Comparison of ENCODE assay signal across 8 cellular contexts in the genomic region with DNA sequence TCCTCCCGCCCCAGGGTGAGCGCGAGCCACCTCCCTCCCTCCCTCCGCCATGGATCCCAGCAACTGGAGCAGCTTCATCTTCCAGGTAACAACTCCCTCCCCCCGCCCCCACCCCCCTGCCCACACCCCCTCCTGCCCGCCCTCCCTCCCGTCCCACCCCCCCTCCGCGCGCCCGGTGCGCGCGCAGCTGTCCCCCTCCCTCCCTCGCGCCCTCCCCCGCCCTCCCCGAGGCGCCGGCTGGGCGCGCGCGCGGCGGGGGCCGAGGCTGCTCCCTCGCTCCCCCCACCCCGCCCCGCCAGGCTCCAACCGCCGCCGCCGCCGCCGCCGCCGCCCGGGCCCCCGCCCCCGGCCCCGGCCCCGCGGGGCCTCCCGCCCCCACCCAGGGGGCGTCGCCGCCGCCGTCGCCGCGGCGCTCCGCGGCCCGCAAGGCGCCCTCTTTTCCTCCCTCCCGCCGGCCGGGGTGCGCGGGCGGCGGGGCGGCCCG. TPM values are rescaled to one million over a fixed set of nuclear protein-coding genes. Genes with fewer than 3 reads are reported as not detected.
DNase-seq lines count a peak whose midpoint lies in the region; ATAC-seq, FAIRE-seq and TF ChIP-seq lines count a peak whose summit lies in the region.

Gene MAZ (plus strand): TSS at position 434 of the 484 bp plus-strand sequence. CDS start 173 bp downstream, outside the sequence.

- H3F3A ChIP-seq in GM23248 (ENCODE audit: insufficient read depth) = peaks cover 35% of the 10 kb centered on the region
- H3F3A ChIP-seq in smooth muscle cell (ENCODE audit: low read depth) = peaks cover 35% of the 10 kb centered on the region

- ATAC-seq in K562 = no peak

- peak within 1 kb of the TSS; percentile 99 for H3K4me2 ChIP-seq in BLaER1
- H3K4me2 ChIP-seq in GM23248 (ENCODE audit: unreplicated experiment) = peak within 1 kb of the TSS; percentile 84
- peak within 1 kb of the TSS; percentile 91 for H3K4me2 ChIP-seq in K562 (ENCODE audit: insufficient read depth, low read length)
- peak within 1 kb of the TSS; percentile 87 for H3K4me2 ChIP-seq in smooth muscle cell

- TF ChIP-seq CTCF in K562 (IDR thresholded peaks at IDR 0.05 in 2 of 3, conservative IDR thresholded peaks at IDR 0.05 in 1 of 3; ENCODE audit: insufficient read depth in 2 of 3, low read depth in 1 of 3, low read length in 3 of 3) = no peak
- no peak for TF ChIP-seq CTCF in smooth muscle cell (IDR thresholded peaks at IDR 0.05; ENCODE audit: borderline replicate concordance, insufficient read depth, poor library complexity, severe bottlenecking)

- FAIRE-seq in RCC 7860 (lab: Jason Lieb, UNC) (no peak), K562 (lab: Jason Lieb, UNC) (no peak), GM12891 (lab: Jason Lieb, UNC) (no peak)

- BruUV-seq in K562 (replicated peaks; lab: Mats Ljungman, UMichigan) = no TSS peak

- H3K9me3 ChIP-seq in BLaER1 = no peaks in the 10 kb centered on the region
- no peaks in the 10 kb centered on the region for H3K9me3 ChIP-seq in GM23248 (ENCODE audit: low read depth)
- H3K9me3 ChIP-seq in K562 (replicated peaks; ENCODE audit: control insufficient read depth, insufficient read depth, low read depth, low read length) = no peaks in the 10 kb centered on the region
- H3K9me3 ChIP-seq in iPS-18a (ENCODE audit: control insufficient read depth, low read depth, low read length) = no peaks in the 10 kb centered on the region
- H3K9me3 ChIP-seq in smooth muscle cell (replicated peaks; ENCODE audit: low read depth) = no peaks in the 10 kb centered on the region

- 2% methylated on average over 53 of the region's 67 CpGs; no CpG with 5 or more reads in 1 of the 2 experiments for WGBS in GM23248 (ENCODE audit: low coverage in 1 of 2, low lambda C conversion rate in 2 of 2, missing lambda C conversion rate in 2 of 2), 2 experiments
- WGBS in K562 (ENCODE audit: insufficient coverage, low coverage, missing lambda C conversion rate) = no CpG with 5 or more reads among the region's 67 CpGs
- no CpG with 5 or more reads among the region's 67 CpGs for WGBS in smooth muscle cell (ENCODE audit: low lambda C conversion rate)

- no peak for TF ChIP-seq RAD21 in K562 (CRISPR knock-in tag; conservative IDR thresholded peaks at IDR 0.05 in 1 of 2, IDR thresholded peaks at IDR 0.05 in 1 of 2)

- CTCF ChIA-PET in K562 (lab: Yijun Ruan, JAX; ENCODE audit: low intra/inter-chr PET ratio) = no interaction called here

- intact Hi-C loops in K562 (cut with micrococcal nuclease) = loop anchor here (2.0 kb wide), 1 partner anchor 43 kb away; no protein-coding TSS in a partner anchor

- no peak within 1 kb of the TSS for H2AFZ ChIP-seq in GM23248
- peak within 1 kb of the TSS; percentile 82; the same call in 1 of the 2 replicates for H2AFZ ChIP-seq in K562 (ENCODE audit: low read depth, low read length)
- H2AFZ ChIP-seq in smooth muscle cell (ENCODE audit: low read depth) = no peak within 1 kb of the TSS

- TF ChIP-seq EP300 in K562 (IDR thresholded peaks at IDR 0.05; ENCODE audit: low read length) = no peak

- H3K4me3 ChIP-seq in BLaER1 (peak within 1 kb of the TSS; percentile 83), GM23248 (peak within 1 kb of the TSS; percentile 80), K562 (peak within 1 kb of the TSS; percentile 60), iPS-18a (ENCODE audit: low read length) (peak within 1 kb of the TSS; percentile 86), smooth muscle cell (peak within 1 kb of the TSS; percentile 73)

- H3K9me2 ChIP-seq in GM23248 (ENCODE audit: insufficient read depth) = no peaks in the 10 kb centered on the region

- DNase-seq in GM23248 (no peak), RCC 7860 (ENCODE audit: low spot score) (peak; percentile 85), K562 (ENCODE audit: extremely low read depth in 1 of 4, low spot score in 3 of 4) (peak in 3 of 4 experiments; percentile 78 to 95 (median 81)), smooth muscle cell (lab: John Stamatoyannopoulos, UW; ENCODE audit: unreplicated experiment) (no peak), GM12891 (ENCODE audit: insufficient read length, low spot score) (no peak), inferior parietal cortex (ENCODE audit: extremely low spot score) (no peak)

- POLR2A ChIA-PET in K562 (lab: Yijun Ruan, JAX) = interaction anchor here (0.5 to 2.7 kb wide), 5 partner anchors 10 to 165 kb away, joined by 3 to 8 read pairs (median 5); partner anchors contain the start of genes KIF22 and PAGR1

- H3K79me2 ChIP-seq in GM23248 (ENCODE audit: insufficient read depth) = peaks cover 22% of the 10 kb centered on the region
- peaks cover 47% of the 10 kb centered on the region for H3K79me2 ChIP-seq in K562 (ENCODE audit: control insufficient read depth, insufficient read depth, low read length)
- H3K79me2 ChIP-seq in smooth muscle cell (ENCODE audit: low read depth) = peaks cover 19% of the 10 kb centered on the region

- no peaks in the 10 kb centered on the region for H3K9me1 ChIP-seq in K562 (ENCODE audit: control insufficient read depth, insufficient read depth, low read length)

- in situ Hi-C loops in GM23248 (cut with MboI) = no loop called here
- in situ Hi-C loops in K562 (cut with MboI) = no loop called here

- H3K27me3 ChIP-seq in BLaER1 = no peaks in the 10 kb centered on the region
- no peaks in the 10 kb centered on the region for H3K27me3 ChIP-seq in GM23248 (replicated peaks; ENCODE audit: insufficient read depth)
- no peaks in the 10 kb centered on the region for H3K27me3 ChIP-seq in K562 (ENCODE audit: control insufficient read depth in 2 of 2, insufficient read depth in 2 of 2, low read length in 2 of 2)
- no peaks in the 10 kb centered on the region for H3K27me3 ChIP-seq in iPS-18a (ENCODE audit: control insufficient read depth, insufficient read depth, low read length)
- no peaks in the 10 kb centered on the region for H3K27me3 ChIP-seq in smooth muscle cell (ENCODE audit: low read depth)

- H3K36me3 ChIP-seq in BLaER1 (peaks cover 47% of the 10 kb centered on the region), GM23248 (ENCODE audit: low read depth) (no peaks in the 10 kb centered on the region), K562 (ENCODE audit: control insufficient read depth, insufficient read depth, low read length) (peaks cover 71% of the 10 kb centered on the region), iPS-18a (ENCODE audit: control insufficient read depth, low read depth, low read length) (peaks cover 44% of the 10 kb centered on the region), smooth muscle cell (ENCODE audit: low read depth) (no peaks in the 10 kb centered on the region)

- H3K27ac ChIP-seq in BLaER1 = peak within 1 kb of the TSS; percentile 98
- peak within 1 kb of the TSS; percentile 75 for H3K27ac ChIP-seq in GM23248
- H3K27ac ChIP-seq in K562 (ENCODE audit: extremely low read depth, low read depth, low read length) = peak within 1 kb of the TSS; percentile 99
- H3K27ac ChIP-seq in iPS-18a (ENCODE audit: low read length) = no peak within 1 kb of the TSS
- peak within 1 kb of the TSS; percentile 95 for H3K27ac ChIP-seq in smooth muscle cell (ENCODE audit: low read depth)

- peaks cover 54% of the 10 kb centered on the region for H3K4me1 ChIP-seq in BLaER1
- peaks cover 23% of the 10 kb centered on the region for H3K4me1 ChIP-seq in GM23248 (ENCODE audit: insufficient read depth)
- peaks cover 38 to 52% of the 10 kb centered on the region in 2 experiments for H3K4me1 ChIP-seq in K562 (replicated peaks in 1 of 2; ENCODE audit: control insufficient read depth in 2 of 2, insufficient read depth in 2 of 2, low read length in 2 of 2)
- peaks cover 34% of the 10 kb centered on the region for H3K4me1 ChIP-seq in iPS-18a (ENCODE audit: control insufficient read depth, low read depth, low read length)
- H3K4me1 ChIP-seq in smooth muscle cell (ENCODE audit: low read depth) = peaks cover 34% of the 10 kb centered on the region

- TF ChIP-seq POLR2A in K562 (conservative IDR thresholded peaks at IDR 0.05) (no peak), GM12891 (IDR thresholded peaks at IDR 0.05; ENCODE audit: low read depth, low read length) (no peak)

- peak within 1 kb of the TSS; percentile 98 for H3K9ac ChIP-seq in BLaER1
- H3K9ac ChIP-seq in GM23248 = peak within 1 kb of the TSS; percentile 86
- peak within 1 kb of the TSS; percentile 92 to 100 for H3K9ac ChIP-seq in K562 (ENCODE audit: insufficient read depth in 1 of 2, low read depth in 2 of 2, low read length in 2 of 2)
- peak within 1 kb of the TSS; percentile 83 for H3K9ac ChIP-seq in iPS-18a (ENCODE audit: low read length)
- peak within 1 kb of the TSS; percentile 63 for H3K9ac ChIP-seq in smooth muscle cell (ENCODE audit: low read depth)

- peaks cover 30% of the 10 kb centered on the region for H4K20me1 ChIP-seq in BLaER1
- no peaks in the 10 kb centered on the region for H4K20me1 ChIP-seq in GM23248 (ENCODE audit: insufficient read depth)
- peaks cover 23% of the 10 kb centered on the region; the same call in 1 of the 2 replicates for H4K20me1 ChIP-seq in K562 (replicated peaks; ENCODE audit: control insufficient read depth, insufficient read depth, low read length)
- H4K20me1 ChIP-seq in smooth muscle cell (ENCODE audit: low read depth) = peaks cover 28% of the 10 kb centered on the region

TF ChIP-seq in GM12891, 5 proteins besides CTCF, POLR2A, EP300 and RAD21 (continues in another document):
- TF ChIP-seq SPI1 (IDR thresholded peaks at IDR 0.05; ENCODE audit: low read depth, low read length) (no peak), PAX5 (IDR thresholded peaks at IDR 0.05; ENCODE audit: insufficient read depth, low read length, severe bottlenecking) (no peak)

RNA-seq across cellular contexts. Expression of gene MAZ, which starts in this region (rescaled TPM):
- 169 and 215 TPM in 2 replicates for total RNA-seq in GM23248 (2014; rRNA removed; shearing (Covaris generic))
- polyA plus RNA-seq in GM23248 (2016; fragmentation: Nextera tagmentation; extraction: Ambion mirVana) = 74.5 and 76.8 TPM in 2 replicates
- 95.3 and 227 TPM in 2 replicates for total RNA-seq in K562 (2011; cell fraction: chromatin; rRNA removed; ENCODE audit: low replicate concordance)
- total RNA-seq in K562 (2011; cell fraction: nucleolus; rRNA removed) = 242 and 255 TPM in 2 replicates
- 165 and 167 TPM in 2 replicates for total RNA-seq in K562 (2011; cell fraction: nucleoplasm; rRNA removed)
- total RNA-seq in K562 (2014; rRNA removed) = 414 and 504 TPM in 2 replicates
- 196 and 250 TPM in 2 replicates for total RNA-seq in K562 (2014; rRNA removed; fragmentation: Illumina TruSeq; extraction: Trizol)
- total RNA-seq in K562 (2015; rRNA removed; fragmentation: Illumina TruSeq; extraction: Trizol) = 378 and 386 TPM in 2 replicates
- total RNA-seq in K562 (2021) = 518 and 532 TPM in 2 replicates
- 216 and 275 TPM in 2 replicates for polyA plus RNA-seq in K562 (2011; rRNA removed)
- polyA plus RNA-seq in K562 (2011; cell fraction: cytosol; rRNA removed) = 302 and 460 TPM in 2 replicates
- 274 and 319 TPM in 2 replicates for polyA plus RNA-seq in K562 (2011; cell fraction: nucleus; rRNA removed)
- 576 and 597 TPM in 2 replicates for polyA plus RNA-seq in K562 (2012)
- polyA plus RNA-seq in K562 (2014; fragmentation: Illumina TruSeq; extraction: Trizol) = 420 and 592 TPM in 2 replicates
- 10 to 100 TPM; 45.4 to 59.3 TPM for polyA plus RNA-seq in K562 (2014; fragmentation: Nextera tagmentation; extraction: Ambion mirVana)
- polyA plus RNA-seq in K562 (2014; rRNA removed) = 225 and 259 TPM in 2 replicates
- 238 and 356 TPM in 2 replicates for polyA minus RNA-seq in K562 (2011; rRNA and poly(A)+ RNA removed)
- 360 and 377 TPM in 2 replicates for polyA minus RNA-seq in K562 (2011; cell fraction: cytosol; rRNA and poly(A)+ RNA removed)
- polyA minus RNA-seq in K562 (2011; cell fraction: nucleus; rRNA and poly(A)+ RNA removed) = 72.8 and 95.2 TPM in 2 replicates
- 77.2 and 104 TPM in 2 replicates for total RNA-seq in smooth muscle cell
- polyA plus RNA-seq in smooth muscle cell = 215 and 229 TPM in 2 replicates
- 133 TPM for polyA plus RNA-seq in GM12891 (2012; ENCODE audit: low read depth, missing spikeins)

Comparison
In these comparisons a context has a peak if more than half of its experiments do, and no peak if none do; other contexts are left out.
1. DNase-seq: peak in RCC 7860 (single experiment) and K562 (3 of 4); none in GM23248 (single experiment), smooth muscle cell (single experiment), GM12891 (single experiment) and inferior parietal cortex (single experiment).
2. Peak in every context shown above with its lines, with median percentiles within 50 percentile points of each other: H3K4me2 ChIP-seq, H3K4me3 ChIP-seq and H3K9ac ChIP-seq.